28 cellular contexts compared by ENCODE assay signal in genomic region chr12:66590276-66590675, GRCh38.
"Had no signal": no experiment of that assay in that cellular context is flagged by ENCODE, and none has a peak within 500 bp of the region (broad histone marks: within the 10 kb centered on the region; RNA-seq: fewer than 3 reads in every experiment).

No MANE protein-coding gene starts in this region.

- H3K4me1 ChIP-seq: body of pancreas, breast epithelium, SJSA1 had no signal

- H3K4me2 ChIP-seq: SK-N-SH had no signal

- H3K4me3 ChIP-seq: adrenal gland, body of pancreas, breast epithelium, coronary artery, SJSA1 had no signal

- H3K9me2 ChIP-seq: SK-N-SH had no signal

- H3K27ac Mint-ChIP-seq: activated CD4-positive, alpha-beta T cell treated with anti-CD3 and anti-CD28 coated beads, Interleukin-2, amount 10 ng/mL, durations not matched to agents 24 days and 14 days; activated CD8-positive, alpha-beta T cell treated with anti-CD3 and anti-CD28 coated beads, Interleukin-2, amount 10 ng/mL, durations not matched to agents 7 days and 5 days; activated naive CD4-positive, alpha-beta T cell treated with anti-CD3 and anti-CD28 coated beads for 36 hours; activated naive CD4-positive, alpha-beta T cell treated with anti-CD3 and anti-CD28 coated beads, Interleukin-2, amount 50 U/mL, for 72 hours; activated T-helper 1 cell treated with anti-CD3 and anti-CD28 coated beads, Interleukin-12 subunit alpha, Interleukin-12 subunit beta, Interleukin-2, Interleukin-4 antibody, amounts not matched to agents 30 ng/mL and 10 ng/mL and 1 ng/mL, durations not matched to agents 14 hours and 24 hours and 36 hours; T-helper 1 cell treated with Interleukin-12 subunit alpha and Interleukin-12 subunit beta and Interleukin-4 antibody, amounts not matched to agents 30 μg/mL and 1 μg/mL, for 36 hours; T-helper 2 cell treated with Interferon-gamma antibody and Interleukin-4, amounts not matched to agents 5 μg/mL and 100 μg/mL, for 36 hours had no signal

- H3K4me3 Mint-ChIP-seq: activated CD4-positive, alpha-beta T cell treated with anti-CD3 and anti-CD28 coated beads, Interleukin-2, amount 10 ng/mL, durations not matched to agents 24 days and 14 days; activated CD8-positive, alpha-beta T cell treated with anti-CD3 and anti-CD28 coated beads, Interleukin-2, amount 10 ng/mL, durations not matched to agents 7 days and 5 days; activated naive CD4-positive, alpha-beta T cell treated with anti-CD3 and anti-CD28 coated beads for 36 hours; activated T-cell treated with anti-CD3 and anti-CD28 coated beads, Interleukin-2, amount 50 U/mL, for 4 hours; activated T-helper 1 cell treated with anti-CD3 and anti-CD28 coated beads, Interleukin-12 subunit alpha, Interleukin-12 subunit beta, Interleukin-2, Interleukin-4 antibody, amounts not matched to agents 30 ng/mL and 10 ng/mL and 1 ng/mL, durations not matched to agents 14 hours and 24 hours and 36 hours; T-helper 1 cell treated with Interleukin-12 subunit alpha and Interleukin-12 subunit beta and Interleukin-4 antibody, amounts not matched to agents 30 μg/mL and 1 μg/mL, for 36 hours; T-helper 2 cell treated with Interferon-gamma antibody and Interleukin-4, amounts not matched to agents 5 μg/mL and 100 μg/mL, for 36 hours had no signal

- H3K27me3 Mint-ChIP-seq: activated CD4-positive, alpha-beta T cell treated with anti-CD3 and anti-CD28 coated beads, Interleukin-2, amount 10 ng/mL, durations not matched to agents 24 days and 14 days had no signal

- H3K4me1 Mint-ChIP-seq: activated CD4-positive, alpha-beta T cell treated with anti-CD3 and anti-CD28 coated beads, Interleukin-2, amount 10 ng/mL, durations not matched to agents 24 days and 14 days had no signal

- H3K27me3 ChIP-seq: adrenal gland, body of pancreas, breast epithelium had no signal

- H3K9me3 Mint-ChIP-seq: activated CD4-positive, alpha-beta T cell treated with anti-CD3 and anti-CD28 coated beads, Interleukin-2, amount 10 ng/mL, durations not matched to agents 24 days and 14 days; activated naive CD4-positive, alpha-beta T cell treated with anti-CD3 and anti-CD28 coated beads for 36 hours; activated naive CD4-positive, alpha-beta T cell treated with anti-CD3 and anti-CD28 coated beads, Interleukin-2, amount 50 U/mL, for 72 hours; activated T-cell treated with anti-CD3 and anti-CD28 coated beads, Interleukin-2, amount 50 U/mL, for 4 hours; activated T-helper 1 cell treated with anti-CD3 and anti-CD28 coated beads, Interleukin-12 subunit alpha, Interleukin-12 subunit beta, Interleukin-2, Interleukin-4 antibody, amounts not matched to agents 30 ng/mL and 10 ng/mL and 1 ng/mL, durations not matched to agents 14 hours and 24 hours and 36 hours; T-helper 1 cell treated with Interleukin-12 subunit alpha and Interleukin-12 subunit beta and Interleukin-4 antibody, amounts not matched to agents 30 μg/mL and 1 μg/mL, for 36 hours; T-helper 2 cell treated with Interferon-gamma antibody and Interleukin-4, amounts not matched to agents 5 μg/mL and 100 μg/mL, for 36 hours had no signal

- H3K36me3 ChIP-seq: adrenal gland, breast epithelium, SJSA1 had no signal

- H3K9ac ChIP-seq: SK-N-SH had no signal

- H3K9me3 ChIP-seq: adrenal gland, body of pancreas, breast epithelium, SJSA1, SK-N-SH had no signal

- DNase-seq: activated CD4-positive, alpha-beta T cell treated with anti-CD3 and anti-CD28 coated beads, Interleukin-2, amount 10 ng/mL, durations not matched to agents 24 days and 14 days; activated CD4-positive, alpha-beta T cell treated with anti-CD3 and anti-CD28 coated beads, Interleukin-2, amount 50 U/mL, for 4 hours; activated CD8-positive, alpha-beta T cell treated with anti-CD3 and anti-CD28 coated beads, Interleukin-2, amount 10 ng/mL, durations not matched to agents 7 days and 5 days; activated gamma-delta T cell treated with Interleukin-2 at 50 U/mL for 16 hours; activated naive CD4-positive, alpha-beta T cell treated with anti-CD3 and anti-CD28 coated beads for 36 hours; activated T-cell treated with anti-CD3 and anti-CD28 coated beads for 4 hours; activated T-cell treated with anti-CD3 and anti-CD28 coated beads, Interleukin-2, amount 50 U/mL, for 4 hours; adrenal gland; body of pancreas; NCI-H1092 treated with DMSO at 0.1 percent for 48 hours; NCI-H146; NCI-H187; NCI-H2081 treated with DMSO at 0.1 percent for 48 hours; NCI-H2171 treated with DMSO at 0.1 percent for 48 hours; NCI-H2227 treated with DMSO at 0.1 percent for 48 hours; NCI-H446; NCI-H510A treated with DMSO at 0.1 percent for 48 hours; NCI-H526 treated with DMSO at 0.1 percent for 48 hours; SHP77 treated with DMSO at 0.1 percent for 48 hours; SK-N-SH had no signal

- H3K36me3 Mint-ChIP-seq: activated naive CD4-positive, alpha-beta T cell treated with anti-CD3 and anti-CD28 coated beads, Interleukin-2, amount 50 U/mL, for 72 hours had no signal

- ATAC-seq: activated CD8-positive, alpha-beta T cell treated with anti-CD3 and anti-CD28 coated beads, Interleukin-2, amount 10 ng/mL, durations not matched to agents 7 days and 5 days; activated naive CD4-positive, alpha-beta T cell treated with anti-CD3 and anti-CD28 coated beads, Interleukin-2, amount 50 U/mL, for 72 hours; activated T-cell treated with anti-CD3 and anti-CD28 coated beads, Interleukin-2, amount 50 U/mL, for 4 hours; body of pancreas; Panc1 had no signal

- H3K27ac ChIP-seq: adrenal gland, body of pancreas, breast epithelium, coronary artery, SJSA1 had no signal
